ENCODE assay signal across 28 cellular contexts in genomic region chr14:54781080-54781479, GRCh38.
"Had no signal": no experiment of that assay in that cellular context is flagged by ENCODE, and none has a peak within 500 bp of the region (broad histone marks: within the 10 kb centered on the region; RNA-seq: fewer than 3 reads in every experiment).

No MANE protein-coding gene starts in this region.

- H3K4me3 ChIP-seq: left lung, lung, neural progenitor cell, psoas muscle, right lobe of liver, smooth muscle cell, tibial nerve, uterus had no signal

- H3K27ac Mint-ChIP-seq: mesothelial cell of epicardium; natural killer cell; nephron progenitor cell; neural progenitor cell; stimulated activated memory B cell treated with anti-CD40 and anti-IgM and Interleukin-4, amounts not matched to agents 10 μg/mL and 1 μg/mL and 100 μg/mL, for 72 hours; stimulated activated naive CD8-positive, alpha-beta T cell treated with anti-CD3 and anti-CD28 coated beads, Interleukin-15, amount 100 ng/mL, for 72 hours; type B pancreatic cell had no signal

- H3K4me2 ChIP-seq: neural progenitor cell, smooth muscle cell had no signal

- H3K27me3 ChIP-seq: left lung, neural progenitor cell, right lobe of liver, tibial nerve, uterus had no signal

- H3K27me3 Mint-ChIP-seq: stimulated activated memory B cell treated with anti-CD40 and anti-IgM and Interleukin-4, amounts not matched to agents 10 μg/mL and 1 μg/mL and 100 μg/mL, for 72 hours; type B pancreatic cell had no signal

- H3K9me3 ChIP-seq: left lung, neutrophil, psoas muscle, right lobe of liver, tibial nerve, uterus had no signal

- H3K36me3 Mint-ChIP-seq: naive B cell, natural killer cell had no signal

- H3K4me1 ChIP-seq: neural progenitor cell, uterus had no signal

- H3K4me3 Mint-ChIP-seq: mesothelial cell of epicardium; naive B cell; natural killer cell; nephron progenitor cell; neural progenitor cell; stimulated activated memory B cell treated with anti-CD40 and anti-IgM and Interleukin-4, amounts not matched to agents 10 μg/mL and 1 μg/mL and 100 μg/mL, for 72 hours; stimulated activated naive CD8-positive, alpha-beta T cell treated with anti-CD3 and anti-CD28 coated beads, Interleukin-15, amount 100 ng/mL, for 72 hours; type B pancreatic cell had no signal

- ATAC-seq: left cardiac atrium; left lung; natural killer cell; psoas muscle; right lobe of liver; stimulated activated memory B cell treated with anti-CD40 and anti-IgM and Interleukin-4, amounts not matched to agents 10 μg/mL and 1 μg/mL and 100 μg/mL, for 72 hours; stimulated activated naive CD8-positive, alpha-beta T cell treated with anti-CD3 and anti-CD28 coated beads, Interleukin-15, amount 100 ng/mL, for 72 hours had no signal

- H3K9ac ChIP-seq: neural progenitor cell, parathyroid adenoma had no signal

- H3K9me3 Mint-ChIP-seq: mesothelial cell of epicardium; naive B cell; natural killer cell; nephron progenitor cell; neural progenitor cell; stimulated activated memory B cell treated with anti-CD40 and anti-IgM and Interleukin-4, amounts not matched to agents 10 μg/mL and 1 μg/mL and 100 μg/mL, for 72 hours; stimulated activated naive CD8-positive, alpha-beta T cell treated with anti-CD3 and anti-CD28 coated beads, Interleukin-15, amount 100 ng/mL, for 72 hours; type B pancreatic cell had no signal

- H3K4me1 Mint-ChIP-seq: mesothelial cell of epicardium, nephron progenitor cell, neural progenitor cell had no signal

- H3K27ac ChIP-seq: left lung, neural progenitor cell, neutrophil, parathyroid adenoma, psoas muscle, right lobe of liver, tibial nerve, uterus had no signal

- DNase-seq: hypothalamus; kidney glomerular epithelial cell; left cardiac atrium; left lung; mesendoderm; naive B cell; natural killer cell; nephron progenitor cell; occipital lobe; psoas muscle; stimulated activated CD4-positive, alpha-beta T cell treated with anti-CD3 and anti-CD28 coated beads, Interleukin-1b, Interleukin-23, amount 100 ng/mL, for 48 hours; stimulated activated CD4-positive, alpha-beta T cell treated with anti-CD3 and anti-CD28 coated beads, Interleukin-2, amount 100 ng/mL, for 48 hours; stimulated activated CD4-positive, alpha-beta T cell treated with anti-CD3 and anti-CD28 coated beads, Interleukin-4, amount 100 ng/mL, for 4 hours; stimulated activated CD8-positive, alpha-beta memory T cell treated with anti-CD3 and anti-CD28 coated beads, Interleukin-4, amount 100 ng/mL, for 48 hours; stimulated activated naive CD4-positive, alpha-beta T cell treated with Interleukin-2 at 50 U/mL for 16 hours; stimulated activated naive CD8-positive, alpha-beta T cell treated with anti-CD3 and anti-CD28 coated beads, Interleukin-15, amount 100 ng/mL, for 72 hours; substantia nigra; uterus had no signal

- H3K36me3 ChIP-seq: neural progenitor cell, neutrophil, uterus had no signal
